Comparison of ENCODE assay signal across 21 cellular contexts in the genomic region with DNA sequence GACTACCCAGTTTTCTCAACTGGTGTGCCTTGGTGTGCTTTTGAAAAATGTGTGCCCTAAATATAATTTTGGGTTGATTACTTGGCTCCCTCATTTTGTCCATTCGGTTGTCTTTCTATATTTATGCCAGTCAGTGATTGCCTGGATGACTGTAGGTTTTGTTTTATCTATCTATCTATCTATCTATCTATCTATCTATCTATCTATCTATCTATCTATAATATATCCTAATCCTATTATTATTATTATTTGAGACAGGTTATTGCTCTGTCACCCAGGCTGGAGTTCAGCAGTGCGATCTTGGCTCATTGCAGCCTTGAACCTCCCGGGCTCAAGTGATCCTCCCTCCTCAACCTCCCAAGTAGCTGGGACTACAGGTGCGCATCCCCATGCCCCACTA.
DNase-seq lines count a peak whose midpoint lies in the region; ATAC-seq and TF ChIP-seq lines count a peak whose summit lies in the region.
"Had no signal": no experiment of that assay in that cellular context is flagged by ENCODE, and none has a peak within 500 bp of the region (broad histone marks: within the 10 kb centered on the region; RNA-seq: fewer than 3 reads in every experiment).

No MANE protein-coding gene starts in this region.

- peak overlapping the region; percentile 97 for H3K9ac ChIP-seq in Loucy (ENCODE audit: low read depth, low read length, poor library complexity, severe bottlenecking)

- H3K9me3 ChIP-seq in Loucy (ENCODE audit: insufficient read depth, low read depth, low read length) = no peaks in the 10 kb centered on the region
- H3K9me3 ChIP-seq in body of pancreas = no peaks in the 10 kb centered on the region
- H3K9me3 ChIP-seq: A549; BLaER1 treated with 17β-estradiol and CSF1 and Interleukin-3, amounts not matched to agents 10 nM and 100 nM; HAP-1; MG63 had no signal

- 94 to 96% methylated on average over 4 of the region's 4 CpGs for WGBS in body of pancreas, 2 donors

- no peak overlapping the region for H3K27ac ChIP-seq in body of pancreas
- H3K27ac ChIP-seq: A549; BLaER1 treated with 17β-estradiol and CSF1 and Interleukin-3, amounts not matched to agents 10 nM and 100 nM; HL-60 had no signal

- peak overlapping the region; percentile 95 for H3K4me2 ChIP-seq in Loucy (ENCODE audit: low read depth, low read length, poor library complexity, severe bottlenecking)
- H3K4me2 ChIP-seq: A549; BLaER1 treated with 17β-estradiol and CSF1 and Interleukin-3, amounts not matched to agents 10 nM and 100 nM had no signal

- no peaks in the 10 kb centered on the region for H3K9me2 ChIP-seq in Loucy (replicated peaks; ENCODE audit: low read depth, low read length)

- ATAC-seq in stimulated activated naive CD8-positive, alpha-beta T cell treated with anti-CD3 and anti-CD28 coated beads, Interleukin-15, amount 100 ng/mL, for 72 hours = no peak
- no peak for ATAC-seq in body of pancreas
- ATAC-seq: A549, PC-3 had no signal

- peaks cover 54% of the 10 kb centered on the region for H3K4me1 Mint-ChIP-seq in activated naive CD8-positive, alpha-beta T cell (ENCODE audit: low read depth)
- peaks cover 46% of the 10 kb centered on the region for H3K4me1 Mint-ChIP-seq in activated naive CD8-positive, alpha-beta T cell treated with anti-CD3 and anti-CD28 coated beads for 36 hours
- H3K4me1 Mint-ChIP-seq in brain = peaks cover 58% of the 10 kb centered on the region
- peaks cover 58% of the 10 kb centered on the region for H3K4me1 Mint-ChIP-seq in stimulated activated naive CD8-positive, alpha-beta T cell treated with anti-CD3 and anti-CD28 coated beads, Interleukin-15, amount 100 ng/mL, for 72 hours

- no peak overlapping the region for H2AFZ ChIP-seq in Loucy (ENCODE audit: low read length)

- H3K4me3 Mint-ChIP-seq in activated naive CD8-positive, alpha-beta T cell = no peak overlapping the region
- no peak overlapping the region for H3K4me3 Mint-ChIP-seq in activated naive CD8-positive, alpha-beta T cell treated with anti-CD3 and anti-CD28 coated beads for 36 hours
- H3K4me3 Mint-ChIP-seq in brain = peak overlapping the region in 4 of 5 experiments; percentile 80 to 91 (median 82)
- peak overlapping the region in 1 of 2 donors; percentile 70 for H3K4me3 Mint-ChIP-seq in stimulated activated naive CD8-positive, alpha-beta T cell treated with anti-CD3 and anti-CD28 coated beads, Interleukin-15, amount 100 ng/mL, for 72 hours

- H3K27me3 Mint-ChIP-seq in activated naive CD8-positive, alpha-beta T cell = no peaks in the 10 kb centered on the region
- H3K27me3 Mint-ChIP-seq in activated naive CD8-positive, alpha-beta T cell treated with anti-CD3 and anti-CD28 coated beads for 36 hours = no peaks in the 10 kb centered on the region
- H3K27me3 Mint-ChIP-seq in brain = peaks cover 4% of the 10 kb centered on the region
- H3K27me3 Mint-ChIP-seq in stimulated activated naive CD8-positive, alpha-beta T cell treated with anti-CD3 and anti-CD28 coated beads, Interleukin-15, amount 100 ng/mL, for 72 hours = no peaks in the 10 kb centered on the region
- H3K27me3 Mint-ChIP-seq: CD8-positive, alpha-beta memory T cell had no signal

- TF ChIP-seq POLR2A in body of pancreas (IDR thresholded peaks at IDR 0.05) = no peak

- H3K36me3 ChIP-seq in Loucy (ENCODE audit: insufficient read depth, low read length) (peaks cover 19% of the 10 kb centered on the region; the same call in 1 of the 2 replicates), body of pancreas (replicated peaks in 1 of 2; ENCODE audit: insufficient read depth in 1 of 2, low read depth in 2 of 2) (no peaks in the 10 kb centered on the region)
- H3K36me3 ChIP-seq: MG63 had no signal

- DNase-seq in activated naive CD8-positive, alpha-beta T cell treated with anti-CD3 and anti-CD28 coated beads for 36 hours = no peak
- no peak for DNase-seq in stimulated activated naive CD8-positive, alpha-beta T cell treated with anti-CD3 and anti-CD28 coated beads, Interleukin-15, amount 100 ng/mL, for 72 hours
- DNase-seq in body of pancreas = no peak
- DNase-seq in GM03348 (ENCODE audit: low spot score) = no peak
- DNase-seq: CD8-positive, alpha-beta memory T cell; MG63; NCI-H1048; NCI-H1436; NCI-H1930; NCI-H226; NCI-H524 treated with DMSO at 0.1 percent for 48 hours; PC-3; RPMI8226; SHP77 treated with DMSO at 0.1 percent for 48 hours had no signal

- peak overlapping the region; percentile 12 for H3K27ac Mint-ChIP-seq in activated naive CD8-positive, alpha-beta T cell
- no peak overlapping the region for H3K27ac Mint-ChIP-seq in activated naive CD8-positive, alpha-beta T cell treated with anti-CD3 and anti-CD28 coated beads for 36 hours
- H3K27ac Mint-ChIP-seq in brain = peak overlapping the region in 2 of 5 experiments; percentile 39 to 53
- peak overlapping the region; percentile 12 to 91 for H3K27ac Mint-ChIP-seq in stimulated activated naive CD8-positive, alpha-beta T cell treated with anti-CD3 and anti-CD28 coated beads, Interleukin-15, amount 100 ng/mL, for 72 hours

- H4K20me1 ChIP-seq in Loucy (ENCODE audit: insufficient read depth, low read length, poor library complexity, severe bottlenecking) = peaks cover 66% of the 10 kb centered on the region

- H3K36me3 Mint-ChIP-seq in activated naive CD8-positive, alpha-beta T cell = peaks cover 5% of the 10 kb centered on the region
- peaks cover 34% of the 10 kb centered on the region for H3K36me3 Mint-ChIP-seq in activated naive CD8-positive, alpha-beta T cell treated with anti-CD3 and anti-CD28 coated beads for 36 hours
- H3K36me3 Mint-ChIP-seq in brain = peaks cover 53% of the 10 kb centered on the region

- TF ChIP-seq CTCF in Loucy (conservative IDR thresholded peaks at IDR 0.05; ENCODE audit: low read length) = no peak
- no peak for TF ChIP-seq CTCF in brain (conservative IDR thresholded peaks at IDR 0.05)
- no peak for TF ChIP-seq CTCF in body of pancreas (IDR thresholded peaks at IDR 0.05)

- no peaks in the 10 kb centered on the region for H3K27me3 ChIP-seq in Loucy (ENCODE audit: insufficient read depth, low read length, poor library complexity, severe bottlenecking)
- no peaks in the 10 kb centered on the region for H3K27me3 ChIP-seq in body of pancreas
- H3K27me3 ChIP-seq: BLaER1 treated with 17β-estradiol and CSF1 and Interleukin-3, amounts not matched to agents 10 nM and 100 nM; MG63 had no signal

- intact Hi-C loops in body of pancreas (cut with DNase I) = loop anchor here (5.0 kb wide), 1 partner anchor 324 kb away; no protein-coding TSS in a partner anchor

- peaks cover 85% of the 10 kb centered on the region for H3K79me2 ChIP-seq in Loucy (ENCODE audit: insufficient read depth, low read length)

- H3F3A ChIP-seq in Loucy (ENCODE audit: low read depth) = no peaks in the 10 kb centered on the region

- H3K4me3 ChIP-seq in Loucy (ENCODE audit: low read length, poor library complexity, severe bottlenecking) = peak overlapping the region; percentile 98
- H3K4me3 ChIP-seq in body of pancreas = no peak overlapping the region
- H3K4me3 ChIP-seq: A549; BLaER1 treated with 17β-estradiol and CSF1 and Interleukin-3, amounts not matched to agents 10 nM and 100 nM; HAP-1; MG63 had no signal

- H3K9me3 Mint-ChIP-seq in activated naive CD8-positive, alpha-beta T cell (ENCODE audit: low read depth) = no peaks in the 10 kb centered on the region
- no peaks in the 10 kb centered on the region for H3K9me3 Mint-ChIP-seq in activated naive CD8-positive, alpha-beta T cell treated with anti-CD3 and anti-CD28 coated beads for 36 hours
- H3K9me3 Mint-ChIP-seq in brain = no peaks in the 10 kb centered on the region
- H3K9me3 Mint-ChIP-seq in stimulated activated naive CD8-positive, alpha-beta T cell treated with anti-CD3 and anti-CD28 coated beads, Interleukin-15, amount 100 ng/mL, for 72 hours = no peaks in the 10 kb centered on the region
- H3K9me3 Mint-ChIP-seq: CD8-positive, alpha-beta memory T cell had no signal

- H3K4me1 ChIP-seq in Loucy (ENCODE audit: insufficient read depth, low read length, poor library complexity, severe bottlenecking) (peaks cover 48% of the 10 kb centered on the region), body of pancreas (peaks cover 37% of the 10 kb centered on the region)

Comparison
In these comparisons a context has a peak if more than half of its experiments do, and no peak if none do; other contexts are left out.
1. H3K4me3 Mint-ChIP-seq: peak in brain (4 of 5); none in activated naive CD8-positive, alpha-beta T cell (single experiment) and activated naive CD8-positive, alpha-beta T cell treated with anti-CD3 and anti-CD28 coated beads for 36 hours (single experiment).